In genomic region chr5:168047043-168047668, GRCh38 we compare ENCODE assay signal across 8 cellular contexts.
DNase-seq lines count a peak whose midpoint lies in the region; ATAC-seq, FAIRE-seq and TF ChIP-seq lines count a peak whose summit lies in the region.

No MANE protein-coding gene starts in this region.

- no peak for TF ChIP-seq POLR2A in breast epithelium (IDR thresholded peaks at IDR 0.05)
- no peak for TF ChIP-seq POLR2A in HepG2 (IDR thresholded peaks at IDR 0.05; ENCODE audit: insufficient read depth in 1 of 2, low read depth in 2 of 2, low read length in 2 of 2)

- H3K36me3 Mint-ChIP-seq in activated CD4-positive, alpha-beta T cell treated with anti-CD3 and anti-CD28 coated beads, Interleukin-2, amount 10 ng/mL, durations not matched to agents 7 days and 5 days (ENCODE audit: low read depth): no peaks in the 10 kb centered on the region

- H3K4me3 Mint-ChIP-seq in activated CD4-positive, alpha-beta T cell treated with anti-CD3 and anti-CD28 coated beads, Interleukin-2, amount 10 ng/mL, durations not matched to agents 7 days and 5 days: no peak overlapping the region

- FAIRE-seq in HepG2 (lab: Jason Lieb, UNC): peak; percentile 72

- no TSS peak for BruUV-seq in HepG2 (replicated peaks; lab: Mats Ljungman, UMichigan)

- no peaks in the 10 kb centered on the region for H3K9me3 Mint-ChIP-seq in activated CD4-positive, alpha-beta T cell treated with anti-CD3 and anti-CD28 coated beads, Interleukin-2, amount 10 ng/mL, durations not matched to agents 7 days and 5 days

- no peak overlapping the region for H3K4me3 ChIP-seq in breast epithelium
- H3K4me3 ChIP-seq in HepG2 (replicated peaks in 1 of 3; ENCODE audit: insufficient read depth in 1 of 3, low read depth in 2 of 3, low read length in 3 of 3): no peak overlapping the region

- 2% methylated on average over 11 of the region's 11 CpGs for WGBS in HepG2 (ENCODE audit: low lambda C conversion rate)

- peak in 2 of 3 donors; percentile 26 to 51 for TF ChIP-seq CTCF in breast epithelium (IDR thresholded peaks at IDR 0.05)
- peak; percentile 76 for TF ChIP-seq CTCF in HepG2 (CRISPR knock-in tag; IDR thresholded peaks at IDR 0.05)

- H3K27me3 ChIP-seq in breast epithelium (no peaks in the 10 kb centered on the region), HepG2 (ENCODE audit: control insufficient read depth in 1 of 2, insufficient read depth in 2 of 2, low read length in 2 of 2) (peaks cover 0 to 2% of the 10 kb centered on the region in 2 experiments; a peak in 1 of 5 replicates)

- H4K20me1 ChIP-seq in HepG2 (ENCODE audit: insufficient read depth, low read length): no peaks in the 10 kb centered on the region

- H3K27me3 Mint-ChIP-seq in activated CD4-positive, alpha-beta T cell treated with anti-CD3 and anti-CD28 coated beads, Interleukin-2, amount 10 ng/mL, durations not matched to agents 7 days and 5 days: no peaks in the 10 kb centered on the region

- peak; percentile 80 for ATAC-seq in HG02642 (IDR thresholded peaks at IDR 0.05; ENCODE audit: poor library complexity, unreplicated experiment)
- peak; percentile 92 for ATAC-seq in HepG2
- ATAC-seq in HG03108 (IDR thresholded peaks at IDR 0.05; ENCODE audit: unreplicated experiment): no peak

- intact Hi-C loops in breast epithelium (cut with DNase I; ENCODE audit: low total_unique reads) (no loop called here), HepG2 (cut with micrococcal nuclease; ENCODE audit: unreplicated experiment) (loop anchor here (1.0 kb wide), 1 partner anchor 324 kb away; no protein-coding TSS in a partner anchor)

- H3K4me1 ChIP-seq in breast epithelium: no peaks in the 10 kb centered on the region
- H3K4me1 ChIP-seq in HepG2 (ENCODE audit: insufficient read depth, low read length): no peaks in the 10 kb centered on the region

- H3K9ac ChIP-seq in HepG2 (ENCODE audit: insufficient read depth, low read depth, low read length): no peak overlapping the region

- in situ Hi-C loops in HepG2 (cut with HindIII; ENCODE audit: extremely low pct_ligation_motif_present, low pct_unique_long_range_greater_than_20kb): no loop called here

- H3K4me1 Mint-ChIP-seq in activated CD4-positive, alpha-beta T cell treated with anti-CD3 and anti-CD28 coated beads, Interleukin-2, amount 10 ng/mL, durations not matched to agents 7 days and 5 days: no peaks in the 10 kb centered on the region

- TF ChIP-seq EP300 in HepG2 (IDR thresholded peaks at IDR 0.05; ENCODE audit: low read depth in 2 of 2, low read length in 2 of 2) (no peak), HepG2 (CRISPR knock-in tag; IDR thresholded peaks at IDR 0.05; ENCODE audit: borderline replicate concordance) (no peak)

- H3K79me2 ChIP-seq in HepG2 (ENCODE audit: insufficient read depth, low read length): no peaks in the 10 kb centered on the region

- H3K36me3 ChIP-seq in breast epithelium: no peaks in the 10 kb centered on the region
- no peaks in the 10 kb centered on the region for H3K36me3 ChIP-seq in HepG2 (replicated peaks in 1 of 2; ENCODE audit: control insufficient read depth in 1 of 2, insufficient read depth in 2 of 2, low read length in 2 of 2)

- H3K27ac Mint-ChIP-seq in activated CD4-positive, alpha-beta T cell treated with anti-CD3 and anti-CD28 coated beads, Interleukin-2, amount 10 ng/mL, durations not matched to agents 7 days and 5 days: no peak overlapping the region

- peak; percentile 9 for DNase-seq in activated CD4-positive, alpha-beta T cell treated with anti-CD3 and anti-CD28 coated beads, Interleukin-2, amount 10 ng/mL, durations not matched to agents 7 days and 5 days
- DNase-seq in activated CD4-positive, alpha-beta T cell treated with anti-CD3 and anti-CD28 coated beads, Interleukin-2, amount 50 U/mL, for 1 hour: no peak
- DNase-seq in NCI-H2227 treated with DMSO at 0.1 percent for 48 hours (lab: John Stamatoyannopoulos, UW) (peak; percentile 23), breast epithelium (ENCODE audit: low spot score in 2 of 2) (peak in 1 of 2 donors; percentile 31), HepG2 (ENCODE audit: low spot score) (peak; percentile 43), amniotic stem cell (lab: John Stamatoyannopoulos, UW) (no peak)

- TF ChIP-seq RAD21 in HepG2 (CRISPR knock-in tag; IDR thresholded peaks at IDR 0.05): peak; percentile 61

- no peak overlapping the region for H3K4me2 ChIP-seq in HepG2 (ENCODE audit: low read depth, low read length)

- H3K9me3 ChIP-seq in breast epithelium (no peaks in the 10 kb centered on the region), HepG2 (ENCODE audit: low read length) (no peaks in the 10 kb centered on the region)

- no peak overlapping the region for H2AFZ ChIP-seq in HepG2 (ENCODE audit: low read length)

- POLR2A ChIA-PET in activated CD4-positive, alpha-beta T cell treated with anti-CD3 and anti-CD28 coated beads, Interleukin-2, amount 10 ng/mL, durations not matched to agents 7 days and 5 days (lab: Charles Lee): no interaction called here
- POLR2A ChIA-PET in HepG2 (lab: Yijun Ruan, JAX): interaction anchor here (1.2 kb wide), 1 partner anchor 23 kb away, joined by 3 read pairs; no protein-coding TSS in a partner anchor

- no peak overlapping the region for H3K27ac ChIP-seq in breast epithelium
- H3K27ac ChIP-seq in HepG2 (ENCODE audit: extremely low read length, insufficient read depth, low read length): no peak overlapping the region

- CTCF ChIA-PET in activated CD4-positive, alpha-beta T cell treated with anti-CD3 and anti-CD28 coated beads, Interleukin-2, amount 10 ng/mL, durations not matched to agents 7 days and 5 days (lab: Charles Lee): no interaction called here
- CTCF ChIA-PET in HepG2 (lab: Yijun Ruan, JAX; ENCODE audit: low intra/inter-chr PET ratio, low total read pairs): interaction anchor here (1.4 to 1.9 kb wide), 2 partner anchors 322 to 324 kb away, joined by 3 to 20 read pairs; no protein-coding TSS in a partner anchor

TF ChIP-seq in HepG2, 621 proteins besides CTCF, POLR2A, EP300 and RAD21:
- TF ChIP-seq ZNF614 (CRISPR knock-in tag; IDR thresholded peaks at IDR 0.05; ENCODE audit: borderline replicate concordance): peak; percentile 44; the same call in 1 of the 2 replicates
- TF ChIP-seq STAG1 (CRISPR knock-in tag; IDR thresholded peaks at IDR 0.05): peak; percentile 88
- TF ChIP-seq NR2F6 (IDR thresholded peaks at IDR 0.05): no peak
- peak; percentile 46 for TF ChIP-seq NR2F6 (CRISPR knock-in tag; IDR thresholded peaks at IDR 0.05)
- peak; percentile 57; the same call in 1 of the 2 replicates for TF ChIP-seq SMC3 (IDR thresholded peaks at IDR 0.05; ENCODE audit: low read length)
- TF ChIP-seq LBX2 (CRISPR knock-in tag; IDR thresholded peaks at IDR 0.05; ENCODE audit: borderline replicate concordance): no peak
- no peak for TF ChIP-seq RBAK (CRISPR knock-in tag; IDR thresholded peaks at IDR 0.05)

Comparison
In these comparisons a context has a peak if more than half of its experiments do, and no peak if none do; other contexts are left out.
1. DNase-seq: peak in activated CD4-positive, alpha-beta T cell treated with anti-CD3 and anti-CD28 coated beads, Interleukin-2, amount 10 ng/mL, durations not matched to agents 7 days and 5 days (single experiment), NCI-H2227 treated with DMSO at 0.1 percent for 48 hours (single experiment) and HepG2 (single experiment); none in activated CD4-positive, alpha-beta T cell treated with anti-CD3 and anti-CD28 coated beads, Interleukin-2, amount 50 U/mL, for 1 hour (single experiment) and amniotic stem cell (single experiment).